13 cellular contexts compared by ENCODE assay signal in the genomic region with DNA sequence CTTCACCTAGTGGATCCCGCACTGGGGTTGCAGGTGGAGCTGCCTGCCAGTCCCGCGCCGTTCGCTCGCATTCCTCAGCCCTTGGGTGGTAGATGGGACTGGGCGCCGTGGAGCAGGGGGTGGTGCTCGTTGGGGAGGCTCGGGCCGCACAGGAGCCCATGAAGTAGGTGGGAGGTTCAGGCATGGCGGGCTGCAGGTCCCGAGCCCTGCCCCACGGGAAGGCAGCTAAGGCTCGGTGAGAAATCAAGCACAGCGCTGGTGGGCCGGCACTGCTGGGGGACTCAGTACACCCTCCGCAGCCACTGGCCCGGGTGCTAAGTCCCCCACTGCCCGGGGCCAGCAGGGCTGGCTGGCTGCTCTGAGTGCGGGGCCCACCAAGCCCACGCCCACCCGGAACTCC. TPM values are rescaled to one million over a fixed set of nuclear protein-coding genes. Genes with fewer than 3 reads are reported as not detected.
"Had no signal": no experiment of that assay in that cellular context is flagged by ENCODE, and none has a peak within 500 bp of the region (broad histone marks: within the 10 kb centered on the region; RNA-seq: fewer than 3 reads in every experiment).

No MANE protein-coding gene starts in this region.

RNA-seq across cellular contexts. Expression of gene IL7R, which starts 36.1 kb away (rescaled TPM):
- total RNA-seq: cardiac muscle cell had no signal
- polyA plus RNA-seq: cardiac muscle cell had no signal

RNA-seq across cellular contexts. Expression of gene CAPSL, which starts 45.6 kb away (rescaled TPM):
- total RNA-seq: activated naive CD8-positive, alpha-beta T cell treated with anti-CD3 and anti-CD28 coated beads, Interleukin-2, amount 10 ng/mL, durations not matched to agents 7 days and 5 days; activated T-helper 1 cell treated with anti-CD3 and anti-CD28 coated beads, Interleukin-12 subunit alpha, Interleukin-12 subunit beta, Interleukin-2, Interleukin-4 antibody, amounts not matched to agents 30 ng/mL and 10 ng/mL and 1 ng/mL, durations not matched to agents 14 hours and 24 hours and 36 hours; adrenal gland; aorta; ascending aorta; astrocyte; body of pancreas; breast epithelium; bronchial epithelial cell; cardiac muscle cell; cardiac septum; chondrocyte had no signal
- polyA plus RNA-seq: adipose tissue, aorta, cardiac muscle cell had no signal
